ENCODE assay signal across 38 cellular contexts in genomic region chr17:9611557-9611956, GRCh38. TPM values are rescaled to one million over a fixed set of nuclear protein-coding genes. Genes with fewer than 3 reads are reported as not detected.
"Had no signal": no experiment of that assay in that cellular context is flagged by ENCODE, and none has a peak within 500 bp of the region (broad histone marks: within the 10 kb centered on the region; RNA-seq: fewer than 3 reads in every experiment).

No MANE protein-coding gene starts in this region.

- H3K27me3 ChIP-seq: MG63 had no signal

- DNase-seq: Karpas-422, Kasumi-1, MG63, MM.1S, MV-4-11, NCI-H1048, NCI-H1092, NCI-H1092 treated with DMSO at 0.1 percent for 48 hours, NCI-H1105, NCI-H1105 treated with DMSO at 0.1 percent for 48 hours, NCI-H1417 treated with DMSO at 0.1 percent for 48 hours, NCI-H1436, NCI-H1436 treated with DMSO at 0.1 percent for 48 hours, NCI-H146, NCI-H1694, NCI-H1694 treated with DMSO at 0.1 percent for 48 hours, NCI-H187, NCI-H187 treated with DMSO at 0.1 percent for 48 hours, NCI-H1930, NCI-H2029, NCI-H2029 treated with DMSO at 0.1 percent for 48 hours, NCI-H2081, NCI-H2081 treated with DMSO at 0.1 percent for 48 hours, NCI-H2107, NCI-H2171, NCI-H2171 treated with DMSO at 0.1 percent for 48 hours, NCI-H2227 treated with DMSO at 0.1 percent for 48 hours, NCI-H226, NCI-H345, NCI-H446, NCI-H446 treated with DMSO at 0.1 percent for 48 hours, NCI-H510A, NCI-H510A treated with DMSO at 0.1 percent for 48 hours, NCI-H524, NCI-H524 treated with DMSO at 0.1 percent for 48 hours had no signal

- H3K9me3 ChIP-seq: MG63 had no signal

- H3K4me3 ChIP-seq: MG63 had no signal

- H3K36me3 ChIP-seq: MG63 had no signal

RNA-seq across cellular contexts. Expression of gene USP43, which starts 33.8 kb away (rescaled TPM):
- total RNA-seq: LHCN-M2 had no signal

RNA-seq across cellular contexts. Expression of gene CFAP52, which starts 35.1 kb away (rescaled TPM):
- total RNA-seq: LHCN-M2, M059J, MCF 10A had no signal
